ENCODE assay signal across 9 cellular contexts in genomic region chr17:63840591-63841349, GRCh38. TPM values are rescaled to one million over a fixed set of nuclear protein-coding genes. Genes with fewer than 3 reads are reported as not detected.
A peak's percentile ranks its signal among the peaks of the same experiment; 100 is the strongest.
DNase-seq lines count a peak whose midpoint lies in the region; ATAC-seq and TF ChIP-seq lines count a peak whose summit lies in the region.
"Had no signal": no experiment of that assay in that cellular context is flagged by ENCODE, and none has a peak within 500 bp of the region (broad histone marks: within the 10 kb centered on the region; RNA-seq: fewer than 3 reads in every experiment).

No MANE protein-coding gene starts in this region.

- H3K9ac ChIP-seq in HUES64 (ENCODE audit: low read depth, low read length) (peak overlapping the region; percentile 81; the same call in 1 of the 2 replicates), iPS-20b (ENCODE audit: low read depth, low read length) (peak overlapping the region; percentile 90; the same call in 1 of the 2 replicates)

- H3K4me1 Mint-ChIP-seq in activated naive CD8-positive, alpha-beta T cell treated with anti-CD3 and anti-CD28 coated beads, Interleukin-2, amount 10 ng/mL, durations not matched to agents 7 days and 5 days = peaks cover 25% of the 10 kb centered on the region

- TF ChIP-seq POLR2A in stomach (IDR thresholded peaks at IDR 0.05) = no peak

- POLR2A ChIA-PET in activated naive CD8-positive, alpha-beta T cell treated with anti-CD3 and anti-CD28 coated beads, Interleukin-2, amount 10 ng/mL, durations not matched to agents 7 days and 5 days (lab: Charles Lee) = interaction anchor here (0.7 to 6.8 kb wide), 7 partner anchors 11 to 229 kb away, joined by 3 to 83 read pairs (median 4); partner anchors contain the start of genes CCDC47, DDX42, FTSJ3 and PSMC5

- H3K36me3 Mint-ChIP-seq in activated naive CD8-positive, alpha-beta T cell treated with anti-CD3 and anti-CD28 coated beads, Interleukin-2, amount 10 ng/mL, durations not matched to agents 7 days and 5 days = peaks cover 2% of the 10 kb centered on the region

- H3K36me3 ChIP-seq in HUES64 (ENCODE audit: insufficient read depth, low read length) = peaks cover 13% of the 10 kb centered on the region
- peaks cover 7% of the 10 kb centered on the region for H3K36me3 ChIP-seq in iPS-20b (ENCODE audit: insufficient read depth, low read depth, low read length)
- peaks cover 15 to 22% (median 20%) of the 10 kb centered on the region in 4 donors for H3K36me3 ChIP-seq in stomach

- 91% methylated on average over 4 of the region's 4 CpGs for WGBS in HUES64
- WGBS in stomach, 5 donors = 50 to 59% (median 53%) methylated on average over 3 to 4 of the region's 4 CpGs

- no peak overlapping the region for H3K27ac ChIP-seq in HUES64 (ENCODE audit: low read depth, low read length)
- H3K27ac ChIP-seq in iPS-20b (ENCODE audit: low read length) = no peak overlapping the region
- H3K27ac ChIP-seq in stomach = peak overlapping the region; percentile 89 to 97 (median 95)

- intact Hi-C loops in stomach (cut with DNase I; ENCODE audit: low total_unique reads) = no loop called here

- H3K9me3 ChIP-seq in HUES64 (ENCODE audit: insufficient read depth, low read depth, low read length) (no peaks in the 10 kb centered on the region), iPS-20b (ENCODE audit: insufficient read depth, low read depth, low read length) (no peaks in the 10 kb centered on the region), stomach (no peaks in the 10 kb centered on the region)

- no peaks in the 10 kb centered on the region for H3K9me3 Mint-ChIP-seq in activated naive CD8-positive, alpha-beta T cell treated with anti-CD3 and anti-CD28 coated beads, Interleukin-2, amount 10 ng/mL, durations not matched to agents 7 days and 5 days

- no peak for ATAC-seq in activated naive CD8-positive, alpha-beta T cell treated with anti-CD3 and anti-CD28 coated beads, Interleukin-2, amount 10 ng/mL, durations not matched to agents 7 days and 5 days (ENCODE audit: low read depth)
- ATAC-seq in GM21619 (IDR thresholded peaks at IDR 0.05; ENCODE audit: unreplicated experiment) = no peak

- peak overlapping the region; percentile 85 for H3K4me3 ChIP-seq in HUES64 (ENCODE audit: low read length)
- peak overlapping the region; percentile 96 for H3K4me3 ChIP-seq in iPS-20b (ENCODE audit: low read length)
- H3K4me3 ChIP-seq in stomach = peak overlapping the region; percentile 85 to 95 (median 94)

- no peak for DNase-seq in activated naive CD8-positive, alpha-beta T cell treated with anti-CD3 and anti-CD28 coated beads, Interleukin-2, amount 10 ng/mL, durations not matched to agents 7 days and 5 days
- DNase-seq in stomach (no peak), dermis blood vessel endothelial cell (no peak), NCI-H69 (lab: John Stamatoyannopoulos, UW) (no peak), cerebellar nuclear complex (lab: John Stamatoyannopoulos, UW) (no peak)

- no peak for TF ChIP-seq CTCF in stomach (IDR thresholded peaks at IDR 0.05)

- TF ChIP-seq EP300 in stomach (IDR thresholded peaks at IDR 0.05) = no peak

- H3K4me1 ChIP-seq in HUES64 (ENCODE audit: insufficient read depth, low read length) (peaks cover 21% of the 10 kb centered on the region), iPS-20b (ENCODE audit: insufficient read depth, low read length) (peaks cover 25% of the 10 kb centered on the region), stomach (peaks cover 52 to 65% (median 59%) of the 10 kb centered on the region in 4 donors)

- peaks cover 8% of the 10 kb centered on the region; the same call in 1 of the 2 replicates for H3K27me3 ChIP-seq in HUES64 (ENCODE audit: insufficient read depth, low read length)
- peaks cover 8% of the 10 kb centered on the region; the same call in 1 of the 2 replicates for H3K27me3 ChIP-seq in iPS-20b (ENCODE audit: insufficient read depth, low read length)
- no peaks in the 10 kb centered on the region for H3K27me3 ChIP-seq in stomach

- H3K4me3 Mint-ChIP-seq in activated naive CD8-positive, alpha-beta T cell treated with anti-CD3 and anti-CD28 coated beads, Interleukin-2, amount 10 ng/mL, durations not matched to agents 7 days and 5 days = peak overlapping the region; percentile 93

- H3K27me3 Mint-ChIP-seq in activated naive CD8-positive, alpha-beta T cell treated with anti-CD3 and anti-CD28 coated beads, Interleukin-2, amount 10 ng/mL, durations not matched to agents 7 days and 5 days = peaks cover 1% of the 10 kb centered on the region

- H3K27ac Mint-ChIP-seq in activated naive CD8-positive, alpha-beta T cell treated with anti-CD3 and anti-CD28 coated beads, Interleukin-2, amount 10 ng/mL, durations not matched to agents 7 days and 5 days = peak overlapping the region; percentile 95

RNA-seq across cellular contexts. Expression of gene SMARCD2, which starts 1.7 kb away (rescaled TPM):
- 48.4 TPM for polyA plus RNA-seq in HUES64 (2013, experiment 1 of 2)
- polyA plus RNA-seq in HUES64 (2013, experiment 2 of 2) = 49.7 TPM
- 100 to 1,000 TPM; 129 to 138 TPM for total RNA-seq in activated naive CD8-positive, alpha-beta T cell treated with anti-CD3 and anti-CD28 coated beads, Interleukin-2, amount 10 ng/mL, durations not matched to agents 7 days and 5 days
- total RNA-seq in stomach (100 to 1,000 TPM in 3 of 5 donors, 10 to 100 TPM in 2; 90.6 to 244 (median 109) TPM), dermis blood vessel endothelial cell (78.8 and 97.8 TPM in 2 replicates)
- polyA plus RNA-seq in stomach = 10 to 100 TPM; 65.1 to 86.9 (median 66.9) TPM

RNA-seq across cellular contexts. Expression of gene FTSJ3, which starts 13.3 kb away (rescaled TPM):
- polyA plus RNA-seq in HUES64 (2013, experiment 1 of 2) = 41.7 TPM
- polyA plus RNA-seq in HUES64 (2013, experiment 2 of 2) = 33.7 TPM
- 10 to 100 TPM; 56.7 to 58.6 TPM for total RNA-seq in activated naive CD8-positive, alpha-beta T cell treated with anti-CD3 and anti-CD28 coated beads, Interleukin-2, amount 10 ng/mL, durations not matched to agents 7 days and 5 days
- total RNA-seq in stomach = 10 to 100 TPM in 4 of 5 donors, 1 to 10 TPM in 1; 3.5 to 54.0 (median 38.6) TPM
- 10 to 100 TPM; 12.2 to 14.4 (median 13.4) TPM for polyA plus RNA-seq in stomach
- total RNA-seq in dermis blood vessel endothelial cell = 73.3 and 78.8 TPM in 2 replicates

RNA-seq across cellular contexts. Expression of gene PSMC5, which starts 13.5 kb away (rescaled TPM):
- polyA plus RNA-seq in HUES64 (2013, experiment 1 of 2) = 163 TPM
- polyA plus RNA-seq in HUES64 (2013, experiment 2 of 2) = 146 TPM
- total RNA-seq in activated naive CD8-positive, alpha-beta T cell treated with anti-CD3 and anti-CD28 coated beads, Interleukin-2, amount 10 ng/mL, durations not matched to agents 7 days and 5 days = 100 to 1,000 TPM; 132 to 135 TPM
- total RNA-seq in stomach (100 to 1,000 TPM in 1 of 5 donors, 10 to 100 TPM in 4; 19.2 to 177 (median 80.1) TPM), dermis blood vessel endothelial cell (46.6 and 92.0 TPM in 2 replicates)
- 100 to 1,000 TPM; 151 to 211 (median 153) TPM for polyA plus RNA-seq in stomach

RNA-seq across cellular contexts. Expression of gene CSH2, which starts 32.7 kb away (rescaled TPM):
- not detected for polyA plus RNA-seq in HUES64 (2013, experiment 1 of 2)
- not detected for polyA plus RNA-seq in HUES64 (2013, experiment 2 of 2)
- total RNA-seq in activated naive CD8-positive, alpha-beta T cell treated with anti-CD3 and anti-CD28 coated beads, Interleukin-2, amount 10 ng/mL, durations not matched to agents 7 days and 5 days = not detected
- not detected for total RNA-seq in stomach
- not detected for polyA plus RNA-seq in stomach
- total RNA-seq in dermis blood vessel endothelial cell = not detected in 2 replicates
- total RNA-seq: T-helper 2 cell treated with Interferon-gamma antibody and Interleukin-4, amounts not matched to agents 100 ng/mL and 5 ng/mL, for 36 hours had no signal

RNA-seq across cellular contexts. Expression of gene GH2, which starts 41.0 kb away (rescaled TPM):
- polyA plus RNA-seq in HUES64 (2013, experiment 1 of 2) = 0.35 TPM
- polyA plus RNA-seq in HUES64 (2013, experiment 2 of 2) = 0.95 TPM
- not detected for total RNA-seq in activated naive CD8-positive, alpha-beta T cell treated with anti-CD3 and anti-CD28 coated beads, Interleukin-2, amount 10 ng/mL, durations not matched to agents 7 days and 5 days
- total RNA-seq in stomach (not detected), dermis blood vessel endothelial cell (not detected in 2 replicates)
- polyA plus RNA-seq in stomach = not detected
- total RNA-seq: T-helper 2 cell treated with Interferon-gamma antibody and Interleukin-4, amounts not matched to agents 100 ng/mL and 5 ng/mL, for 36 hours had no signal

Comparison
In these comparisons a context has a peak if more than half of its experiments do, and no peak if none do; other contexts are left out.
1. H3K27ac ChIP-seq: peak in stomach (5 of 5); none in HUES64 (single experiment) and iPS-20b (single experiment).
2. Peak in every context shown above with its lines, with median percentiles within 50 percentile points of each other: H3K4me3 ChIP-seq.